ENCODE assay signal across 8 cellular contexts in the genomic region with DNA sequence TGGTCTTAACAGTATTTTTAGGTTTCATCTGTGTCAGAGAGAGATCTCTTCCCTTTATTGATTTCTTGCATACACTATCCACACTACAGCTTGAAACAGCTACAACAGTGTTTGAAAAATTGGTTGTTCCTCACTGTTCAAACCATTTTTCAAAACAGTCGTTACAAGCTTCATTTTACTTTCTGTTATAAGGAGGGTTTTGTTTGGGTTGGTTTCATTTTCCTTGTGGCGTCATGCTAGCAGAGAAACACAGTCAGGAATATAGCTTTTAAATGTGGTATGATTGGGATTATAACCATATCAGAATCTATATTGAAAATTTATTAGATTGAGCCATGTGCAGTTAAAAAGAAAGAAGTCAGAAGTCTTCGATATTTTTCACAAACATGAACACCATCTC.
A peak's percentile ranks its signal among the peaks of the same experiment; 100 is the strongest.
DNase-seq lines count a peak whose midpoint lies in the region; ATAC-seq, FAIRE-seq and TF ChIP-seq lines count a peak whose summit lies in the region.

No MANE protein-coding gene starts in this region.

- H3K4me3 ChIP-seq in fibroblast of mammary gland (ENCODE audit: control insufficient read depth, low read depth, low read length), result peak overlapping the region; percentile 5
- H3K4me3 ChIP-seq in small intestine (ENCODE audit: low read depth in 1 of 2, low read length in 2 of 2), result peak overlapping the region in 1 of 2 donors; percentile 33

- H3K4me1 ChIP-seq in small intestine (ENCODE audit: control insufficient read depth in 2 of 2, insufficient read depth in 1 of 2, low read depth in 1 of 2, low read length in 1 of 2), result peaks cover 0 to 4% of the 10 kb centered on the region in 2 donors

- DNase-seq in GM18507 (ENCODE audit: extremely low spot score, insufficient read length, low read depth), result no peak
- DNase-seq in fibroblast of mammary gland (ENCODE audit: low read depth), result peak; percentile 32
- DNase-seq in small intestine, result peak; percentile 44
- no peak for DNase-seq in islet precursor cell
- no peak for DNase-seq in cerebellar cortex (ENCODE audit: low spot score)
- no peak for DNase-seq in SHP77 treated with DMSO at 0.1 percent for 48 hours (lab: John Stamatoyannopoulos, UW)

- no peaks in the 10 kb centered on the region for H3K36me3 ChIP-seq in small intestine (ENCODE audit: control insufficient read depth in 2 of 2, insufficient read depth in 2 of 2, low read length in 2 of 2)

- peak overlapping the region in 1 of 2 donors; percentile 70 for H3K27ac ChIP-seq in small intestine (ENCODE audit: low read depth in 1 of 2, low read length in 1 of 2)

- H3K9me3 ChIP-seq in small intestine (ENCODE audit: control insufficient read depth, low read depth), result no peaks in the 10 kb centered on the region

- H3K27me3 ChIP-seq in small intestine (ENCODE audit: control insufficient read depth in 2 of 2, insufficient read depth in 2 of 2, low read length in 2 of 2), result no peaks in the 10 kb centered on the region

- WGBS in small intestine, 3 donors, result 5 to 28% (median 13%) methylated on average over 3 of the region's 3 CpGs

- FAIRE-seq in GM18507 (lab: Jason Lieb, UNC) (peak; percentile 41), small intestine (lab: Jason Lieb, UNC) (peak; percentile 36)

- ATAC-seq in HG03354 (IDR thresholded peaks at IDR 0.05; ENCODE audit: poor library complexity, severe bottlenecking, unreplicated experiment) (peak; percentile 75), HG03520 (IDR thresholded peaks at IDR 0.05; ENCODE audit: unreplicated experiment) (no peak)

- no peak for TF ChIP-seq CTCF in fibroblast of mammary gland (conservative IDR thresholded peaks at IDR 0.05; ENCODE audit: control insufficient read depth, insufficient read depth, low read depth, low read length)

Comparison
In these comparisons a context has a peak if more than half of its experiments do, and no peak if none do; other contexts are left out.
1. DNase-seq: peak in fibroblast of mammary gland (single experiment) and small intestine (single experiment); none in GM18507 (single experiment), islet precursor cell (single experiment), cerebellar cortex (single experiment) and SHP77 treated with DMSO at 0.1 percent for 48 hours (single experiment).